In genomic region chr10:69696073-69696731, GRCh38 we compare ENCODE assay signal across 8 cellular contexts.
DNase-seq lines count a peak whose midpoint lies in the region; ATAC-seq and TF ChIP-seq lines count a peak whose summit lies in the region.

No MANE protein-coding gene starts in this region.

- no peak overlapping the region for H3K4me3 Mint-ChIP-seq in activated naive CD8-positive, alpha-beta T cell treated with anti-CD3 and anti-CD28 coated beads, Interleukin-2, amount 50 U/mL, for 24 hours

- H3K4me1 ChIP-seq in tibial artery = no peaks in the 10 kb centered on the region

- H3K27ac ChIP-seq in VCaP = no peak overlapping the region
- no peak overlapping the region for H3K27ac ChIP-seq in tibial artery

- intact Hi-C loops in left ventricle myocardium superior (cut with micrococcal nuclease) = no loop called here
- intact Hi-C loops in tibial artery (cut with DNase I; ENCODE audit: low total_unique reads) = no loop called here

- no peaks in the 10 kb centered on the region for H3K9me3 ChIP-seq in tibial artery

- no peaks in the 10 kb centered on the region for H3K27me3 ChIP-seq in tibial artery

- H3K4me1 Mint-ChIP-seq in activated naive CD8-positive, alpha-beta T cell treated with anti-CD3 and anti-CD28 coated beads, Interleukin-2, amount 50 U/mL, for 24 hours = no peaks in the 10 kb centered on the region

- no peak overlapping the region for H3K4me3 ChIP-seq in tibial artery

- peak; percentile 92 for DNase-seq in DMS53 (lab: John Stamatoyannopoulos, UW)
- DNase-seq in HT1080 (ENCODE audit: low read depth) = peak; percentile 93
- DNase-seq in left ventricle myocardium superior = peak; percentile 51
- no peak for DNase-seq in tibial artery
- DNase-seq in activated naive CD8-positive, alpha-beta T cell treated with anti-CD3 and anti-CD28 coated beads, Interleukin-2, amount 50 U/mL, for 24 hours = no peak
- no peak for DNase-seq in stimulated activated naive CD4-positive, alpha-beta T cell treated with Interleukin-2 at 50 U/mL for 16 hours (lab: John Stamatoyannopoulos, UW)

- TF ChIP-seq CTCF in VCaP (conservative IDR thresholded peaks at IDR 0.05) (peak; percentile 60), tibial artery (IDR thresholded peaks at IDR 0.05) (peak; percentile 49 to 61)

- H3K9me3 Mint-ChIP-seq in activated naive CD8-positive, alpha-beta T cell treated with anti-CD3 and anti-CD28 coated beads, Interleukin-2, amount 50 U/mL, for 24 hours = no peaks in the 10 kb centered on the region

- peak; percentile 66 for ATAC-seq in left ventricle myocardium superior
- no peak for ATAC-seq in GM21367 (IDR thresholded peaks at IDR 0.05; ENCODE audit: unreplicated experiment)
- ATAC-seq in activated naive CD8-positive, alpha-beta T cell treated with anti-CD3 and anti-CD28 coated beads, Interleukin-2, amount 50 U/mL, for 24 hours = no peak

- H3K27me3 Mint-ChIP-seq in activated naive CD8-positive, alpha-beta T cell treated with anti-CD3 and anti-CD28 coated beads, Interleukin-2, amount 50 U/mL, for 24 hours = peaks cover 14% of the 10 kb centered on the region

- no peaks in the 10 kb centered on the region for H3K36me3 ChIP-seq in tibial artery

- H3K36me3 Mint-ChIP-seq in activated naive CD8-positive, alpha-beta T cell treated with anti-CD3 and anti-CD28 coated beads, Interleukin-2, amount 50 U/mL, for 24 hours (ENCODE audit: low read depth) = no peaks in the 10 kb centered on the region

- H3K27ac Mint-ChIP-seq in activated naive CD8-positive, alpha-beta T cell treated with anti-CD3 and anti-CD28 coated beads, Interleukin-2, amount 50 U/mL, for 24 hours = no peak overlapping the region

Comparison
In these comparisons a context has a peak if more than half of its experiments do, and no peak if none do; other contexts are left out.
1. DNase-seq: peak in DMS53 (single experiment), HT1080 (single experiment) and left ventricle myocardium superior (single experiment); none in tibial artery (0 of 2), activated naive CD8-positive, alpha-beta T cell treated with anti-CD3 and anti-CD28 coated beads, Interleukin-2, amount 50 U/mL, for 24 hours (single experiment) and stimulated activated naive CD4-positive, alpha-beta T cell treated with Interleukin-2 at 50 U/mL for 16 hours (single experiment).